In the genomic region with DNA sequence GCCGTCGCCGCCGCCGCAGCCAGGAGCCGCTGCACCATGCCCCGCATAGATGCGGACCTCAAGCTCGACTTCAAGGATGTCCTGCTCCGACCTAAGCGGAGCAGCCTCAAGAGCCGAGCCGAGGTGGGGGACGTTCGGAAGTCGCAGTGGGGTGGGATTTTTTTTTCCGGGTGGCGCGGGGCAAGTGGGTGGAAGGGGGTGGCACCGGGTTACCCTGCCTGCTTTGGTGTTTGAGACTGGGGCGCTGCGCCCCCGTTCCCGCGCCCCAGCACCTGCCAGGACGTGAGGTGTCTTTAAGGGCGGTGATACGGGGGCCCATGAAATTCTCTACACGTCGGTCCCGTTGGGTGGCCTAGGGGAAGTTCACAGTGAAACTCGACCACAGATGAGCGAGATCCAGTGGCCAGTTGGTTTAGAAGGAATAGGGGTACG, we compare ENCODE assay signal across 8 cellular contexts. TPM values are rescaled to one million over a fixed set of nuclear protein-coding genes. Genes with fewer than 3 reads are reported as not detected.
DNase-seq lines count a peak whose midpoint lies in the region; ATAC-seq and TF ChIP-seq lines count a peak whose summit lies in the region.

No MANE protein-coding gene starts in this region.

- H3K27me3 ChIP-seq in body of pancreas (no peaks in the 10 kb centered on the region), right lobe of liver (no peaks in the 10 kb centered on the region), upper lobe of right lung (no peaks in the 10 kb centered on the region)

- ATAC-seq in GM19351 (IDR thresholded peaks at IDR 0.05; ENCODE audit: unreplicated experiment) (peak; percentile 19), HG03354 (IDR thresholded peaks at IDR 0.05; ENCODE audit: poor library complexity, severe bottlenecking, unreplicated experiment) (peak; percentile 34), body of pancreas (peak; percentile 8), right lobe of liver (peak in 3 of 4 donors; percentile 2 to 4 (median 4)), upper lobe of right lung (peak; percentile 4), omental fat pad (ENCODE audit: low FRiP score) (no peak), HG02884 (IDR thresholded peaks at IDR 0.05; ENCODE audit: unreplicated experiment) (no peak)

- H3K4me3 ChIP-seq in body of pancreas (peak overlapping the region; percentile 54 to 59), right lobe of liver (peak overlapping the region; percentile 59 to 67 (median 61)), upper lobe of right lung (peak overlapping the region; percentile 73)

- WGBS in body of pancreas, 2 donors, result 0 to 1% methylated on average over 8 to 28 of the region's 34 CpGs
- WGBS in right lobe of liver (ENCODE audit: insufficient coverage, low coverage, low lambda C conversion rate, missing lambda C conversion rate), result 2% methylated on average over 16 of the region's 34 CpGs

- H3K36me3 ChIP-seq in body of pancreas (replicated peaks in 1 of 2; ENCODE audit: insufficient read depth in 1 of 2, low read depth in 2 of 2) (no peaks in the 10 kb centered on the region), right lobe of liver (no peaks in the 10 kb centered on the region), upper lobe of right lung (no peaks in the 10 kb centered on the region)

- intact Hi-C loops in body of pancreas (cut with DNase I), result no loop called here
- intact Hi-C loops in right lobe of liver (cut with DNase I), result no loop called here
- intact Hi-C loops in upper lobe of right lung (cut with DNase I), result no loop called here

- TF ChIP-seq POLR2A in body of pancreas (IDR thresholded peaks at IDR 0.05), result peak in 1 of 3 donors; percentile 2
- no peak for TF ChIP-seq POLR2A in right lobe of liver (IDR thresholded peaks at IDR 0.05)

- DNase-seq in body of pancreas, result no peak
- DNase-seq in right lobe of liver, result no peak
- no peak for DNase-seq in upper lobe of right lung
- DNase-seq in NCI-H146 treated with DMSO at 0.1 percent for 48 hours (lab: John Stamatoyannopoulos, UW; ENCODE audit: unreplicated experiment), result no peak
- no peak for DNase-seq in omental fat pad (ENCODE audit: low spot score)

- H3K27ac ChIP-seq in body of pancreas, result peak overlapping the region; percentile 45 to 79 (median 68)
- peak overlapping the region; percentile 45 to 68 (median 63) for H3K27ac ChIP-seq in right lobe of liver
- H3K27ac ChIP-seq in upper lobe of right lung, result peak overlapping the region; percentile 70

- H3K9me3 ChIP-seq in body of pancreas (no peaks in the 10 kb centered on the region), right lobe of liver (no peaks in the 10 kb centered on the region), upper lobe of right lung (no peaks in the 10 kb centered on the region)

- peaks cover 25% of the 10 kb centered on the region for H3K4me1 ChIP-seq in body of pancreas
- peaks cover 0 to 26% (median 3%) of the 10 kb centered on the region in 4 donors for H3K4me1 ChIP-seq in right lobe of liver
- H3K4me1 ChIP-seq in upper lobe of right lung, result peaks cover 32% of the 10 kb centered on the region

- peak in 2 of 7 experiments; percentile 16 to 19 for TF ChIP-seq CTCF in body of pancreas (IDR thresholded peaks at IDR 0.05)
- TF ChIP-seq CTCF in right lobe of liver (IDR thresholded peaks at IDR 0.05), result no peak
- TF ChIP-seq CTCF in upper lobe of right lung (IDR thresholded peaks at IDR 0.05), result no peak
- TF ChIP-seq CTCF in omental fat pad (IDR thresholded peaks at IDR 0.05), result no peak

RNA-seq across cellular contexts. Expression of gene GMPR, which starts 0.3 kb away (rescaled TPM):
- total RNA-seq in body of pancreas (10 to 100 TPM in 1 of 2 donors, 1 to 10 TPM in 1; 7.9 to 14.0 TPM), right lobe of liver (1 to 10 TPM; 3.7 to 6.5 (median 4.9) TPM), upper lobe of right lung (17.6 TPM), omental fat pad (10 to 100 TPM in 2 of 4 donors, 1 to 10 TPM in 2; 2.4 to 24.5 (median 9.9) TPM)

Comparison
In these comparisons a context has a peak if more than half of its experiments do, and no peak if none do; other contexts are left out.
1. ATAC-seq: peak in GM19351 (single experiment), HG03354 (single experiment), body of pancreas (single experiment), right lobe of liver (3 of 4) and upper lobe of right lung (single experiment); none in omental fat pad (single experiment) and HG02884 (single experiment).
2. Peak in every context shown above with its lines, with median percentiles within 50 percentile points of each other: H3K27ac ChIP-seq and H3K4me3 ChIP-seq.